In the genomic region with DNA sequence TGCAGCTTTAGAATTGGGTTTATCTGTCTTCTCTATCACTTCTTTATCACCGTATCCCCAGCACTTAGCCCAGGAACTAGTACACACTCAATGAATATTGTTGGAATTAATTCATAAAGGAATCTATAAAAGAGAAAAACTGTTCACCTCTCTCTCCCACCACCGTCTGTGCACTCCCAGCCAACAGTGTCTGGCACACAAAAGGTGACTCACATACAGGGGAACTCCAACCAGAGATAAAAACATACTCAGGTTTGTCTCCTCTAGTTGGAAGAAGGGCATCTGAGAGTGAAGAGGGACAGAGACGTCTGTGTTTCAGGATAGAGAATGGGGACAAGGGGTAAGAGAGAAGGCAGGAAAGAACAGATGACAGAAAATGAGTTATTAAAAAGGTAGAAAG, we compare ENCODE assay signal across 25 cellular contexts. TPM values are rescaled to one million over a fixed set of nuclear protein-coding genes. Genes with fewer than 3 reads are reported as not detected.
DNase-seq lines count a peak whose midpoint lies in the region; ATAC-seq, FAIRE-seq and TF ChIP-seq lines count a peak whose summit lies in the region.
"Had no signal": no experiment of that assay in that cellular context is flagged by ENCODE, and none has a peak within 500 bp of the region (broad histone marks: within the 10 kb centered on the region; RNA-seq: fewer than 3 reads in every experiment).

No MANE protein-coding gene starts in this region.

- H3K27me3 Mint-ChIP-seq in progenitor cell of endocrine pancreas = no peaks in the 10 kb centered on the region
- H3K27me3 Mint-ChIP-seq: dendritic cell treated with granulocyte-macrophage colony-stimulating factor and Interleukin-4, amounts not matched to agents 40 ng/mL and 50 ng/mL, for 4 days had no signal

- peaks cover 0 to 8% (median 4%) of the 10 kb centered on the region in 3 donors for H3K4me1 ChIP-seq in pancreas
- H3K4me1 ChIP-seq: suprapubic skin, uterus had no signal

- H3K4me1 Mint-ChIP-seq in progenitor cell of endocrine pancreas (ENCODE audit: low read depth) = peaks cover 6% of the 10 kb centered on the region

- peaks cover 3% of the 10 kb centered on the region for H3K9me3 Mint-ChIP-seq in progenitor cell of endocrine pancreas (ENCODE audit: low read depth)
- H3K9me3 Mint-ChIP-seq: T-helper 1 cell treated with Interleukin-12 subunit alpha and Interleukin-12 subunit beta and Interleukin-4 antibody, amounts not matched to agents 30 μg/mL and 1 μg/mL, for 36 hours had no signal

- H3K4me3 ChIP-seq in pancreas = no peak overlapping the region
- H3K4me3 ChIP-seq: suprapubic skin, uterus had no signal

- intact Hi-C loops in pancreas (cut with DNase I) (no loop called here), posterior cingulate gyrus (cut with DNase I) (no loop called here)

- no peaks in the 10 kb centered on the region for H3K9me3 ChIP-seq in pancreas
- H3K9me3 ChIP-seq: suprapubic skin, uterus had no signal

- H3K27ac ChIP-seq in pancreas = peak overlapping the region in 1 of 4 donors; percentile 41
- H3K27ac ChIP-seq: C4-2B, suprapubic skin, uterus, VCaP had no signal

- 23 to 31% methylated on average over 3 of the region's 3 CpGs for whole genome bisulfite sequencing in pancreas, 2 donors

- FAIRE-seq in pancreas (lab: Jason Lieb, UNC) (no peak), GM12892 (lab: Jason Lieb, UNC) (no peak)
- FAIRE-seq: endothelial cell of umbilical vein, G401.6 had no signal

- H3K27me3 ChIP-seq in pancreas = no peaks in the 10 kb centered on the region
- H3K27me3 ChIP-seq: suprapubic skin, uterus had no signal

- DNase-seq in activated effector memory CD4-positive, alpha-beta T cell treated with anti-CD3 and anti-CD28 coated beads, Interleukin-2, amount 50 U/mL, for 16 hours = peak; percentile 68
- DNase-seq in activated effector memory CD4-positive, alpha-beta T cell treated with Interleukin-2 at 50 U/mL for 16 hours = no peak
- peak; percentile 64 for DNase-seq in Daoy (ENCODE audit: low read depth)
- peak; percentile 68 for DNase-seq in amniotic epithelial cell (ENCODE audit: low read depth)
- no peak for DNase-seq in pancreas
- DNase-seq in progenitor cell of endocrine pancreas (ENCODE audit: low spot score, unreplicated experiment) = no peak
- DNase-seq in posterior cingulate gyrus = no peak
- no peak for DNase-seq in GM12892 (ENCODE audit: insufficient read length)
- DNase-seq: activated T-cell treated with anti-CD3 and anti-CD28 coated beads, Interleukin-2, amount 50 U/mL, for 48 hours; HCEC 1CT; head of caudate nucleus; left colon; mesenchymal stem cell; NCI-H146; NCI-H524; right cardiac atrium; uterus had no signal

- H3K36me3 ChIP-seq in pancreas = no peaks in the 10 kb centered on the region
- H3K36me3 ChIP-seq: suprapubic skin, uterus had no signal

- no peak overlapping the region for H3K4me3 Mint-ChIP-seq in progenitor cell of endocrine pancreas (ENCODE audit: low read depth)
- H3K4me3 Mint-ChIP-seq: dendritic cell treated with granulocyte-macrophage colony-stimulating factor and Interleukin-4, amounts not matched to agents 40 ng/mL and 50 ng/mL, for 4 days; T-helper 1 cell treated with Interleukin-12 subunit alpha and Interleukin-12 subunit beta and Interleukin-4 antibody, amounts not matched to agents 30 μg/mL and 1 μg/mL, for 36 hours had no signal

- ATAC-seq in pancreas = peak in 3 of 4 donors; percentile 46 to 93 (median 67)
- ATAC-seq: left colon, right cardiac atrium had no signal

- no peak for TF ChIP-seq POLR2A in GM12892 (IDR thresholded peaks at IDR 0.05; ENCODE audit: low read depth, low read length)

- no peak for TF ChIP-seq CTCF in pancreas (IDR thresholded peaks at IDR 0.05)
- no peak for TF ChIP-seq CTCF in progenitor cell of endocrine pancreas (IDR thresholded peaks at IDR 0.05; ENCODE audit: unreplicated experiment)

- H3K27ac Mint-ChIP-seq in progenitor cell of endocrine pancreas = no peak overlapping the region
- H3K27ac Mint-ChIP-seq: dendritic cell treated with granulocyte-macrophage colony-stimulating factor and Interleukin-4, amounts not matched to agents 40 ng/mL and 50 ng/mL, for 4 days; T-helper 1 cell treated with Interleukin-12 subunit alpha and Interleukin-12 subunit beta and Interleukin-4 antibody, amounts not matched to agents 30 μg/mL and 1 μg/mL, for 36 hours had no signal

- no peaks in the 10 kb centered on the region for H3K36me3 Mint-ChIP-seq in progenitor cell of endocrine pancreas (ENCODE audit: insufficient read depth)

RNA-seq across cellular contexts. Expression of a gene that starts 10.0 kb away (rescaled TPM):
- 0.11 TPM in 1 of 2 replicates, not detected in the other for total RNA-seq in Daoy (2014; rRNA removed; shearing (Covaris generic))
- total RNA-seq in pancreas (under 1 TPM in 4 of 6 donors, not detected in 2; 0.19 to 0.51 (median 0.27) TPM), progenitor cell of endocrine pancreas (0.33 TPM in 1 of 2 replicates, not detected in the other)
- polyA plus RNA-seq in pancreas = 10 to 100 TPM in 1 of 2 donors, under 1 TPM in 1; 0.12 to 15.1 TPM
- polyA plus RNA-seq in GM12892 (2012; ENCODE audit: missing spikeins) = not detected
- total RNA-seq: endothelial cell of umbilical vein, myocyte, suprapubic skin had no signal

RNA-seq across cellular contexts. Expression of a gene that starts 12.2 kb away (rescaled TPM):
- total RNA-seq in Daoy (2014; rRNA removed; shearing (Covaris generic)) = not detected in 2 replicates
- total RNA-seq in pancreas (under 1 TPM in 5 of 6 donors, not detected in 1; 0.06 to 0.79 (median 0.14) TPM), progenitor cell of endocrine pancreas (not detected in 2 replicates)
- polyA plus RNA-seq in pancreas = under 1 TPM in 1 of 2 donors, not detected in 1; 0.07 TPM
- polyA plus RNA-seq in GM12892 (2012; ENCODE audit: missing spikeins) = 1.3 TPM
- total RNA-seq: endothelial cell of umbilical vein, myocyte had no signal
- polyA plus RNA-seq: endothelial cell of umbilical vein had no signal

Comparison
In these comparisons a context has a peak if more than half of its experiments do, and no peak if none do; other contexts are left out.
1. DNase-seq: peak in activated effector memory CD4-positive, alpha-beta T cell treated with anti-CD3 and anti-CD28 coated beads, Interleukin-2, amount 50 U/mL, for 16 hours (single experiment), Daoy (single experiment) and amniotic epithelial cell (single experiment); none in activated effector memory CD4-positive, alpha-beta T cell treated with Interleukin-2 at 50 U/mL for 16 hours (single experiment), pancreas (0 of 6), progenitor cell of endocrine pancreas (single experiment), posterior cingulate gyrus (0 of 10) and GM12892 (single experiment).